Comparison of ENCODE assay signal across 13 cellular contexts in the genomic region with DNA sequence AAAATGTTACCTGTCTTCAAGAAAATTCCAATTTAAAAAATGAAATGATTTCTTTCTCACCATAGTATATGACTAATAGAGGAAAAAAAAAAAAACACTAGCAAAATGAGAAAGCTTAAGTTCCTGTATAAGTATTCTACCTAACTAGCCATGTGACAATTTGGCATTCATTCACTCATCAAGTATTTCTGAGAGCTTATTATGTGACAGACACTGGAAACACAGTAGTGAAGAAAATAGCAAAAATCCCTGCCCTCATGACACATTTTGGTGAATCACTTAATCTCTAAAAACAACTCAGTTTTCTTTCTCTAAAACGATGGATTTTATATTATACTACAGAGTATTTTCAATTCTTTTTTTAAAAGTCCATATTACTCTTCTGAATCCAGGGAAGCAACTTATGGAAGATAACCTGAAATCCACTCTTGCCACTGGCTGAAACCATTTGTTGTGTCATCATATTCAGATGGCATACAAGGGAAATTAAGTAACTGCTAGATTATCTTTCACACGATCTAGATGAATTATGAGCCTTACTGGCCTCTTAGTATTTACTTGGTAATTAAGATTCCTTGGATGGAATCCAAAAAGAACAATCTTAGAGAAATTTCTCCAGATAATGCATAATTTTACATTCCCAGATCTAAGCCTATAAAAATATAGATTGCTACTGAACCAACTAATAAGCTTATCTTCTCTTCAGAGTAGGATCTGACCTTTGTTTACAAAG. TPM values are rescaled to one million over a fixed set of nuclear protein-coding genes. Genes with fewer than 3 reads are reported as not detected.
DNase-seq lines count a peak whose midpoint lies in the region; ATAC-seq and TF ChIP-seq lines count a peak whose summit lies in the region.
"Had no signal": no experiment of that assay in that cellular context is flagged by ENCODE, and none has a peak within 500 bp of the region (broad histone marks: within the 10 kb centered on the region; RNA-seq: fewer than 3 reads in every experiment).

No MANE protein-coding gene starts in this region.

- H3F3A ChIP-seq in GM23248 (ENCODE audit: insufficient read depth) = peaks cover 18% of the 10 kb centered on the region

- in situ Hi-C loops in GM23248 (cut with MboI) = no loop called here

- POLR2A ChIA-PET in activated B cell treated with CpG ODN at 0.5 μM for 24 hours (lab: Charles Lee) = interaction anchor here (0.7 to 0.8 kb wide), 2 partner anchors 47 to 697 kb away, joined by 3 read pairs; a partner anchor contains a TSS

- CTCF ChIA-PET in activated B cell treated with CpG ODN at 0.5 μM for 24 hours (lab: Charles Lee) = interaction anchor here (0.9 to 1.0 kb wide), 2 partner anchors 33 to 492 kb away, joined by 3 read pairs; no protein-coding TSS in a partner anchor

- ATAC-seq in activated B cell treated with CpG ODN at 0.5 μM for 24 hours (ENCODE audit: low read depth) (no peak), GM19023 (IDR thresholded peaks at IDR 0.05; ENCODE audit: unreplicated experiment) (no peak), GM18498 (IDR thresholded peaks at IDR 0.05; ENCODE audit: unreplicated experiment) (no peak)

- H3K27ac Mint-ChIP-seq in activated B cell treated with CpG ODN at 0.5 μM for 24 hours = peak overlapping the region; percentile 18

- H2AFZ ChIP-seq in GM23248 = no peak overlapping the region

- peaks cover 30% of the 10 kb centered on the region for H3K4me1 ChIP-seq in GM23248 (ENCODE audit: insufficient read depth)

- peaks cover 19% of the 10 kb centered on the region; the same call in 1 of the 2 replicates for H4K20me1 ChIP-seq in GM23248 (ENCODE audit: insufficient read depth)

- no peaks in the 10 kb centered on the region for H3K27me3 Mint-ChIP-seq in activated B cell treated with CpG ODN at 0.5 μM for 24 hours

- H3K9ac ChIP-seq in GM23248 = no peak overlapping the region

- no peaks in the 10 kb centered on the region for H3K9me3 ChIP-seq in GM23248 (ENCODE audit: low read depth)
- H3K9me3 ChIP-seq: esophagus muscularis mucosa, thoracic aorta had no signal

- H3K79me2 ChIP-seq in GM23248 (ENCODE audit: insufficient read depth) = peaks cover 99% of the 10 kb centered on the region

- H3K4me3 Mint-ChIP-seq in activated B cell treated with CpG ODN at 0.5 μM for 24 hours = no peak overlapping the region

- WGBS in GM23248 (ENCODE audit: low coverage in 1 of 2, low lambda C conversion rate in 2 of 2, missing lambda C conversion rate in 2 of 2), 2 experiments = 17 to 22% methylated on average over 2 of the region's 2 CpGs

- peak overlapping the region; percentile 3 for H3K4me2 ChIP-seq in GM23248 (ENCODE audit: unreplicated experiment)

- peaks cover 10% of the 10 kb centered on the region for H3K9me3 Mint-ChIP-seq in activated B cell treated with CpG ODN at 0.5 μM for 24 hours

- H3K27me3 ChIP-seq in GM23248 (replicated peaks; ENCODE audit: insufficient read depth) = no peaks in the 10 kb centered on the region
- H3K27me3 ChIP-seq: esophagus muscularis mucosa had no signal

- no peaks in the 10 kb centered on the region for H3K36me3 ChIP-seq in GM23248 (ENCODE audit: low read depth)
- H3K36me3 ChIP-seq: esophagus muscularis mucosa, thoracic aorta had no signal

- H3K9me2 ChIP-seq in GM23248 (ENCODE audit: insufficient read depth) = no peaks in the 10 kb centered on the region

- no peak for TF ChIP-seq CTCF in activated B cell treated with CpG ODN at 0.5 μM for 24 hours (IDR thresholded peaks at IDR 0.05)

- peaks cover 27% of the 10 kb centered on the region for H3K36me3 Mint-ChIP-seq in activated B cell treated with CpG ODN at 0.5 μM for 24 hours (ENCODE audit: low read depth)

- H3K27ac ChIP-seq in GM23248 = no peak overlapping the region
- H3K27ac ChIP-seq: esophagus muscularis mucosa, thoracic aorta had no signal

- H3K4me3 ChIP-seq in GM23248 = no peak overlapping the region
- H3K4me3 ChIP-seq: esophagus muscularis mucosa, thoracic aorta had no signal

- H3K4me1 Mint-ChIP-seq in activated B cell treated with CpG ODN at 0.5 μM for 24 hours = peaks cover 86% of the 10 kb centered on the region

- DNase-seq in CD1c-positive myeloid dendritic cell (ENCODE audit: extremely low spot score) (peak; percentile 12), GM23248 (peak; percentile 50), activated B cell treated with CpG ODN at 0.5 μM for 24 hours (no peak), iris pigment epithelial cell (ENCODE audit: low read depth) (peak; percentile 39), DMS79 (lab: John Stamatoyannopoulos, UW) (no peak), HuH-7.5 (ENCODE audit: low spot score) (no peak)
- DNase-seq: anterior cingulate cortex; occipital lobe; stimulated activated CD4-positive, alpha-beta T cell treated with anti-CD3 and anti-CD28 coated beads, Interleukin-4, amount 100 ng/mL, for 1 hour had no signal

- intact Hi-C loops in activated B cell treated with CpG ODN at 0.5 μM for 24 hours (cut with micrococcal nuclease) = no loop called here

RNA-seq across cellular contexts. Expression of a gene that starts 5.5 kb away (rescaled TPM):
- 26.5 and 62.6 TPM in 2 replicates for total RNA-seq in GM23248 (2014; rRNA removed; shearing (Covaris generic))
- polyA plus RNA-seq in GM23248 (2016; fragmentation: Nextera tagmentation; extraction: Ambion mirVana) = 14.7 and 14.9 TPM in 2 replicates
- total RNA-seq in activated B cell treated with CpG ODN at 0.5 μM for 24 hours = 106 and 125 TPM in 2 replicates

RNA-seq across cellular contexts. Expression of a gene that starts 52.0 kb away (rescaled TPM):
- 30.6 and 39.2 TPM in 2 replicates for total RNA-seq in GM23248 (2014; rRNA removed; shearing (Covaris generic))
- 35.8 and 36.8 TPM in 2 replicates for polyA plus RNA-seq in GM23248 (2016; fragmentation: Nextera tagmentation; extraction: Ambion mirVana)
- total RNA-seq in activated B cell treated with CpG ODN at 0.5 μM for 24 hours = 11.0 and 11.3 TPM in 2 replicates

Comparison
In these comparisons a context has a peak if more than half of its experiments do, and no peak if none do; other contexts are left out.
1. DNase-seq: peak in CD1c-positive myeloid dendritic cell (single experiment), GM23248 (single experiment) and iris pigment epithelial cell (single experiment); none in activated B cell treated with CpG ODN at 0.5 μM for 24 hours (single experiment), DMS79 (single experiment) and HuH-7.5 (single experiment).